1 cellular context compared by ENCODE assay signal in genomic region chr20:44916586-44916985, GRCh38.
A peak's percentile ranks its signal among the peaks of the same experiment; 100 is the strongest.
TF ChIP-seq lines count a peak whose summit lies in the region.

No MANE protein-coding gene starts in this region.

TF ChIP-seq in K562, 482 proteins besides CTCF, POLR2A, EP300 and RAD21:
- TF ChIP-seq POLR2G (IDR thresholded peaks at IDR 0.05; ENCODE audit: low read depth, low read length): 0 out of 2 replicates have a peak, but pooled peaks have one; percentile 30
- peak; percentile 45 for TF ChIP-seq RBFOX2 (IDR thresholded peaks at IDR 0.05; ENCODE audit: low read depth, low read length)
- TF ChIP-seq JUNB (CRISPR knock-in tag; conservative IDR thresholded peaks at IDR 0.05): no peak
- TF ChIP-seq HDAC8 (tag; IDR thresholded peaks at IDR 0.05): no peak
- TF ChIP-seq SRSF9 (IDR thresholded peaks at IDR 0.05; ENCODE audit: borderline replicate concordance, low read depth, low read length): no peak
